8 cellular contexts compared by ENCODE assay signal in genomic region chr6:20202070-20202658, GRCh38. TPM values are rescaled to one million over a fixed set of nuclear protein-coding genes. Genes with fewer than 3 reads are reported as not detected.
DNase-seq lines count a peak whose midpoint lies in the region; ATAC-seq and TF ChIP-seq lines count a peak whose summit lies in the region.

No MANE protein-coding gene starts in this region.

- no peaks in the 10 kb centered on the region for H3K27me3 ChIP-seq in uterus

- H3K4me3 ChIP-seq in uterus: no peak overlapping the region

- H3K9me3 ChIP-seq in uterus: no peaks in the 10 kb centered on the region

- H3K4me1 ChIP-seq in uterus: no peaks in the 10 kb centered on the region

- ATAC-seq in GM18858 (IDR thresholded peaks at IDR 0.05; ENCODE audit: unreplicated experiment) (peak; percentile 96), HG02943 (IDR thresholded peaks at IDR 0.05; ENCODE audit: low read depth, unreplicated experiment) (peak; percentile 81)
- ATAC-seq in effector memory CD8-positive, alpha-beta T cell (replicated peaks): peak; percentile 76

- no peak for TF ChIP-seq POLR2A in uterus (IDR thresholded peaks at IDR 0.05)

- intact Hi-C loops in uterus (cut with DNase I; ENCODE audit: low total_unique reads): no loop called here

- no peaks in the 10 kb centered on the region for H3K36me3 ChIP-seq in uterus

- no peak overlapping the region for H3K4me3 Mint-ChIP-seq in effector memory CD8-positive, alpha-beta T cell

- TF ChIP-seq CTCF in uterus (IDR thresholded peaks at IDR 0.05): no peak

- H3K4me1 Mint-ChIP-seq in effector memory CD8-positive, alpha-beta T cell (ENCODE audit: low read depth in 2 of 2): peaks cover 37 to 43% of the 10 kb centered on the region in 2 donors

- peak overlapping the region; percentile 60 to 67 for H3K27ac ChIP-seq in uterus

- no peaks in the 10 kb centered on the region for H3K27me3 Mint-ChIP-seq in effector memory CD8-positive, alpha-beta T cell

- H3K27ac Mint-ChIP-seq in effector memory CD8-positive, alpha-beta T cell: peak overlapping the region in 1 of 2 donors; percentile 79

- DNase-seq in A172 (ENCODE audit: low spot score): peak; percentile 52
- peak; percentile 13 for DNase-seq in NCI-H510A (lab: John Stamatoyannopoulos, UW)
- DNase-seq in effector memory CD8-positive, alpha-beta T cell: no peak
- DNase-seq in uterus: no peak
- no peak for DNase-seq in Ammon's horn (ENCODE audit: low spot score)
- DNase-seq in GDM1 (lab: John Stamatoyannopoulos, UW): no peak

- H3K36me3 Mint-ChIP-seq in effector memory CD8-positive, alpha-beta T cell (ENCODE audit: insufficient read depth): peaks cover 8% of the 10 kb centered on the region

- H3K9me3 Mint-ChIP-seq in effector memory CD8-positive, alpha-beta T cell: no peaks in the 10 kb centered on the region

RNA-seq across cellular contexts. Expression of gene MBOAT1, which starts 10.1 kb away (rescaled TPM):
- total RNA-seq in A172 (2014; rRNA removed; shearing (Covaris generic)): 6.2 and 10.3 TPM in 2 replicates
- total RNA-seq in uterus: 10 to 100 TPM in 3 of 4 donors, 1 to 10 TPM in 1; 6.8 to 33.5 (median 25.9) TPM

Comparison
In these comparisons a context has a peak if more than half of its experiments do, and no peak if none do; other contexts are left out.
1. DNase-seq: peak in A172 (single experiment) and NCI-H510A (single experiment); none in effector memory CD8-positive, alpha-beta T cell (0 of 3), uterus (0 of 2), Ammon's horn (single experiment) and GDM1 (single experiment).
2. Peak in every context shown above with its lines, with median percentiles within 50 percentile points of each other: ATAC-seq.